Comparison of ENCODE assay signal across 8 cellular contexts in genomic region chr10:132065491-132066105, GRCh38. TPM values are rescaled to one million over a fixed set of nuclear protein-coding genes. Genes with fewer than 3 reads are reported as not detected.
DNase-seq lines count a peak whose midpoint lies in the region; ATAC-seq and TF ChIP-seq lines count a peak whose summit lies in the region.

Gene JAKMIP3, plus strand, starts transcription at chr10:132065946. Its CDS starts 38,863 bp downstream, at chr10:132104809.

- TF ChIP-seq CTCF in gastroesophageal sphincter (IDR thresholded peaks at IDR 0.05) (no peak), neural crest cell (conservative IDR thresholded peaks at IDR 0.05) (no peak), glutamatergic neuron (IDR thresholded peaks at IDR 0.05; ENCODE audit: partially characterized antibody, unreplicated experiment) (no peak)

- no peaks in the 10 kb centered on the region for H3K9me3 ChIP-seq in gastroesophageal sphincter

- peak within 1 kb of the TSS; percentile 9 to 92 (median 88) for H3K27ac ChIP-seq in gastroesophageal sphincter

- no peaks in the 10 kb centered on the region for H3K27me3 ChIP-seq in gastroesophageal sphincter

- H3K27ac Mint-ChIP-seq in T-helper 2 cell treated with Interferon-gamma antibody and Interleukin-4, amounts not matched to agents 5 μg/mL and 100 μg/mL, for 36 hours: no peak within 1 kb of the TSS
- H3K27ac Mint-ChIP-seq in activated T-helper 2 cell treated with anti-CD3 and anti-CD28 coated beads, Interferon-gamma antibody, Interleukin-2, Interleukin-4, amounts not matched to agents 10 μg/mL and 5 μg/mL and 100 μg/mL, durations not matched to agents 14 hours and 24 hours and 36 hours: no peak within 1 kb of the TSS
- H3K27ac Mint-ChIP-seq in neural crest cell (ENCODE audit: unreplicated experiment) (no peak within 1 kb of the TSS), glutamatergic neuron (ENCODE audit: unreplicated experiment) (no peak within 1 kb of the TSS)

- H3K4me3 ChIP-seq in gastroesophageal sphincter: peak within 1 kb of the TSS; percentile 34 to 57

- no peaks in the 10 kb centered on the region for H3K36me3 Mint-ChIP-seq in T-helper 2 cell treated with Interferon-gamma antibody and Interleukin-4, amounts not matched to agents 5 μg/mL and 100 μg/mL, for 36 hours (ENCODE audit: low read depth)
- no peaks in the 10 kb centered on the region for H3K36me3 Mint-ChIP-seq in activated T-helper 2 cell treated with anti-CD3 and anti-CD28 coated beads, Interferon-gamma antibody, Interleukin-2, Interleukin-4, amounts not matched to agents 10 μg/mL and 5 μg/mL and 100 μg/mL, durations not matched to agents 14 hours and 24 hours and 36 hours (ENCODE audit: low read depth)
- H3K36me3 Mint-ChIP-seq in neural crest cell (ENCODE audit: low read depth): no peaks in the 10 kb centered on the region
- no peaks in the 10 kb centered on the region for H3K36me3 Mint-ChIP-seq in glutamatergic neuron (ENCODE audit: unreplicated experiment)

- H3K4me1 Mint-ChIP-seq in T-helper 2 cell treated with Interferon-gamma antibody and Interleukin-4, amounts not matched to agents 5 μg/mL and 100 μg/mL, for 36 hours (ENCODE audit: low read depth): peaks cover 3% of the 10 kb centered on the region
- peaks cover 2% of the 10 kb centered on the region for H3K4me1 Mint-ChIP-seq in activated T-helper 2 cell treated with anti-CD3 and anti-CD28 coated beads, Interferon-gamma antibody, Interleukin-2, Interleukin-4, amounts not matched to agents 10 μg/mL and 5 μg/mL and 100 μg/mL, durations not matched to agents 14 hours and 24 hours and 36 hours (ENCODE audit: low read depth)
- H3K4me1 Mint-ChIP-seq in neural crest cell (peaks cover 14% of the 10 kb centered on the region), glutamatergic neuron (ENCODE audit: low read depth, unreplicated experiment) (peaks cover 4% of the 10 kb centered on the region)

- H3K27me3 Mint-ChIP-seq in T-helper 2 cell treated with Interferon-gamma antibody and Interleukin-4, amounts not matched to agents 5 μg/mL and 100 μg/mL, for 36 hours (ENCODE audit: low read depth): peaks cover 6% of the 10 kb centered on the region
- peaks cover 5% of the 10 kb centered on the region for H3K27me3 Mint-ChIP-seq in activated T-helper 2 cell treated with anti-CD3 and anti-CD28 coated beads, Interferon-gamma antibody, Interleukin-2, Interleukin-4, amounts not matched to agents 10 μg/mL and 5 μg/mL and 100 μg/mL, durations not matched to agents 14 hours and 24 hours and 36 hours (ENCODE audit: low read depth)
- peaks cover 15% of the 10 kb centered on the region for H3K27me3 Mint-ChIP-seq in neural crest cell (ENCODE audit: low read depth)
- H3K27me3 Mint-ChIP-seq in glutamatergic neuron (ENCODE audit: unreplicated experiment): peaks cover 3% of the 10 kb centered on the region

- ATAC-seq in gastroesophageal sphincter: peak; percentile 94
- ATAC-seq in HG02571 (IDR thresholded peaks at IDR 0.05; ENCODE audit: unreplicated experiment): no peak
- no peak for ATAC-seq in GM21390 (IDR thresholded peaks at IDR 0.05; ENCODE audit: unreplicated experiment)

- H3K4me3 Mint-ChIP-seq in T-helper 2 cell treated with Interferon-gamma antibody and Interleukin-4, amounts not matched to agents 5 μg/mL and 100 μg/mL, for 36 hours: peak within 1 kb of the TSS; percentile 70
- H3K4me3 Mint-ChIP-seq in activated T-helper 2 cell treated with anti-CD3 and anti-CD28 coated beads, Interferon-gamma antibody, Interleukin-2, Interleukin-4, amounts not matched to agents 10 μg/mL and 5 μg/mL and 100 μg/mL, durations not matched to agents 14 hours and 24 hours and 36 hours (ENCODE audit: low read depth): peak within 1 kb of the TSS; percentile 60
- peak within 1 kb of the TSS; percentile 65 for H3K4me3 Mint-ChIP-seq in neural crest cell
- no peak within 1 kb of the TSS for H3K4me3 Mint-ChIP-seq in glutamatergic neuron (ENCODE audit: unreplicated experiment)

- 6 to 10% methylated on average over 3 to 4 of the region's 35 CpGs for WGBS in gastroesophageal sphincter (ENCODE audit: low coverage in 1 of 2), 2 donors

- no peaks in the 10 kb centered on the region for H3K9me3 Mint-ChIP-seq in T-helper 2 cell treated with Interferon-gamma antibody and Interleukin-4, amounts not matched to agents 5 μg/mL and 100 μg/mL, for 36 hours
- no peaks in the 10 kb centered on the region for H3K9me3 Mint-ChIP-seq in activated T-helper 2 cell treated with anti-CD3 and anti-CD28 coated beads, Interferon-gamma antibody, Interleukin-2, Interleukin-4, amounts not matched to agents 10 μg/mL and 5 μg/mL and 100 μg/mL, durations not matched to agents 14 hours and 24 hours and 36 hours
- H3K9me3 Mint-ChIP-seq in neural crest cell (no peaks in the 10 kb centered on the region), glutamatergic neuron (ENCODE audit: unreplicated experiment) (peaks cover 2% of the 10 kb centered on the region)

- DNase-seq in T-helper 2 cell treated with Interferon-gamma antibody and Interleukin-4, amounts not matched to agents 5 μg/mL and 100 μg/mL, for 36 hours (ENCODE audit: low spot score): no peak
- DNase-seq in T-helper 2 cell (no peak), neural crest cell (ENCODE audit: low read depth, low spot score) (no peak), glutamatergic neuron (no peak)
- no peak for DNase-seq in activated T-helper 2 cell treated with anti-CD3 and anti-CD28 coated beads, Interferon-gamma antibody, Interleukin-2, Interleukin-4, amounts not matched to agents 10 μg/mL and 5 μg/mL and 100 μg/mL, durations not matched to agents 14 hours and 24 hours and 36 hours (ENCODE audit: low spot score)

- intact Hi-C loops in activated T-helper 2 cell treated with anti-CD3 and anti-CD28 coated beads, Interferon-gamma antibody, Interleukin-2, Interleukin-4, amounts not matched to agents 10 μg/mL and 5 μg/mL and 100 μg/mL, durations not matched to agents 14 hours and 24 hours and 36 hours (cut with micrococcal nuclease): no loop called here

- H3K36me3 ChIP-seq in gastroesophageal sphincter: no peaks in the 10 kb centered on the region

- H3K4me1 ChIP-seq in gastroesophageal sphincter: peaks cover 0 to 27% (median 13%) of the 10 kb centered on the region in 3 donors

- no peak for TF ChIP-seq EP300 in gastroesophageal sphincter (IDR thresholded peaks at IDR 0.05)

- no peak for TF ChIP-seq POLR2A in gastroesophageal sphincter (IDR thresholded peaks at IDR 0.05)

RNA-seq across cellular contexts. Expression of gene JAKMIP3, which starts in this region (rescaled TPM):
- 1.3 TPM in 2 replicates for total RNA-seq in activated T-helper 2 cell treated with anti-CD3 and anti-CD28 coated beads, Interferon-gamma antibody, Interleukin-2, Interleukin-4, amounts not matched to agents 10 μg/mL and 5 μg/mL and 100 μg/mL, durations not matched to agents 14 hours and 24 hours and 36 hours
- 1 to 10 TPM in 2 of 4 donors, under 1 TPM in 2; 0.42 to 1.9 (median 0.87) TPM for total RNA-seq in gastroesophageal sphincter
- total RNA-seq in neural crest cell: 0.25 and 0.40 TPM in 2 replicates
- 0.44 TPM for total RNA-seq in glutamatergic neuron (ENCODE audit: unreplicated experiment)
